Comparison of ENCODE assay signal across 8 cellular contexts in genomic region chr6:3456395-3456767, GRCh38. TPM values are rescaled to one million over a fixed set of nuclear protein-coding genes. Genes with fewer than 3 reads are reported as not detected.
DNase-seq lines count a peak whose midpoint lies in the region; ATAC-seq and TF ChIP-seq lines count a peak whose summit lies in the region.

No MANE protein-coding gene starts in this region.

- ATAC-seq in GM19328 (IDR thresholded peaks at IDR 0.05; ENCODE audit: unreplicated experiment) (peak; percentile 35), T-cell (replicated peaks in 1 of 4) (peak; percentile 8 to 47 (median 46))

- in situ Hi-C loops in transverse colon (cut with MboI; ENCODE audit: low pct_ligation_motif_present in 1 of 4, low pct_unique_long_range_greater_than_20kb in 1 of 4, low sequenced_read_pairs in 3 of 4): loop anchor here (10.0 to 25.0 kb wide), 3 partner anchors 169 to 281 kb away; no protein-coding TSS in a partner anchor

- H3K4me3 Mint-ChIP-seq in T-cell: no peak overlapping the region

- peaks cover 18% of the 10 kb centered on the region for H3K27me3 ChIP-seq in kidney epithelial cell (ENCODE audit: control insufficient read depth, insufficient read depth, low read length)
- peaks cover 5% of the 10 kb centered on the region for H3K27me3 ChIP-seq in transverse colon

- H3K27ac ChIP-seq in transverse colon: peak overlapping the region; percentile 69 to 88 (median 80)

- intact Hi-C loops in transverse colon (cut with DNase I; ENCODE audit: low total_unique reads): loop anchor here (10.0 kb wide), 1 partner anchor 102 kb away; no protein-coding TSS in a partner anchor

- peaks cover 8 to 19% (median 14%) of the 10 kb centered on the region in 3 donors for H3K4me1 Mint-ChIP-seq in T-cell

- peaks cover 0 to 30% (median 16%) of the 10 kb centered on the region in 4 donors for H3K4me1 ChIP-seq in transverse colon

- no peak overlapping the region for H3K27ac Mint-ChIP-seq in T-cell

- TF ChIP-seq CTCF in AG04449 (IDR thresholded peaks at IDR 0.05; ENCODE audit: insufficient read depth, low read length, missing control alignments): no peak
- no peak for TF ChIP-seq CTCF in kidney epithelial cell (IDR thresholded peaks at IDR 0.05; ENCODE audit: insufficient read depth, low read length, poor library complexity, severe bottlenecking)
- no peak for TF ChIP-seq CTCF in transverse colon (IDR thresholded peaks at IDR 0.05)

- DNase-seq in AG04449 (ENCODE audit: low read depth, low spot score): no peak
- DNase-seq in T-cell: peak in 4 of 34 experiments; percentile 4 to 14 (median 8)
- DNase-seq in kidney epithelial cell (ENCODE audit: low read depth): no peak
- DNase-seq in transverse colon: no peak
- DNase-seq in cerebellar cortex (ENCODE audit: low spot score): no peak
- no peak for DNase-seq in EL
- no peak for DNase-seq in NOMO-1 treated with DMSO at 0.1 percent for 48 hours (lab: John Stamatoyannopoulos, UW; ENCODE audit: unreplicated experiment)

- peaks cover 4% of the 10 kb centered on the region for H3K36me3 Mint-ChIP-seq in T-cell

- CTCF ChIA-PET in AG04449 (lab: Yijun Ruan, JAX): interaction anchor here (0.8 to 1.5 kb wide), 3 partner anchors 9 to 55 kb away, joined by 3 to 9 read pairs (median 5); no protein-coding TSS in a partner anchor
- CTCF ChIA-PET in T-cell (lab: Charles Lee): interaction anchor here (0.6 to 0.7 kb wide), 3 partner anchors 8 to 674 kb away, joined by 3 to 9 read pairs (median 6); no protein-coding TSS in a partner anchor

- H3K36me3 ChIP-seq in kidney epithelial cell (ENCODE audit: control insufficient read depth, insufficient read depth, low read length): no peaks in the 10 kb centered on the region
- no peaks in the 10 kb centered on the region for H3K36me3 ChIP-seq in transverse colon

- POLR2A ChIA-PET in AG04449 (lab: Yijun Ruan, JAX) (no interaction called here), T-cell (lab: Charles Lee) (no interaction called here)

- no peak for TF ChIP-seq EP300 in transverse colon (IDR thresholded peaks at IDR 0.05; ENCODE audit: low read depth)

- H3K27me3 Mint-ChIP-seq in T-cell: peaks cover 7 to 18% of the 10 kb centered on the region in 2 donors

- no peaks in the 10 kb centered on the region for H3K9me3 Mint-ChIP-seq in T-cell

- 4% methylated on average over 18 of the region's 66 CpGs; no CpG with 5 or more reads in 1 of the 2 donors for WGBS in transverse colon (ENCODE audit: low coverage in 1 of 2), 2 donors

- TF ChIP-seq POLR2A in transverse colon (IDR thresholded peaks at IDR 0.05): no peak

- H3K4me3 ChIP-seq in AG04449 (ENCODE audit: low read depth, low read length) (peak overlapping the region; percentile 61), kidney epithelial cell (ENCODE audit: low read depth, low read length) (peak overlapping the region; percentile 46), transverse colon (peak overlapping the region; percentile 51 to 83 (median 73))

- H3K9me3 ChIP-seq in transverse colon: no peaks in the 10 kb centered on the region

RNA-seq across cellular contexts. Expression of gene SLC22A23, which starts 0.5 kb away (rescaled TPM):
- total RNA-seq in T-cell (10 to 100 TPM in 3 of 5 donors, 1 to 10 TPM in 2; 6.2 to 14.8 (median 12.1) TPM), kidney epithelial cell (3.6 and 5.1 TPM in 2 replicates), transverse colon (100 to 1,000 TPM in 3 of 4 donors, 10 to 100 TPM in 1; 96.1 to 161 (median 117) TPM)

Comparison
In these comparisons a context has a peak if more than half of its experiments do, and no peak if none do; other contexts are left out.
1. RNA of gene SLC22A23, which starts 0.5 kb away (total RNA-seq): 96.1 to 161 TPM in transverse colon; 6.2 to 14.8 TPM in T-cell and 3.6 to 5.1 TPM in kidney epithelial cell; every median in the first group is over 4 times any median in the second.
2. Peak in every context shown above with its lines, with median percentiles within 50 percentile points of each other: H3K4me3 ChIP-seq.